9 cellular contexts compared by ENCODE assay signal in genomic region chr1:46180082-46180616, GRCh38. TPM values are rescaled to one million over a fixed set of nuclear protein-coding genes. Genes with fewer than 3 reads are reported as not detected.
DNase-seq lines count a peak whose midpoint lies in the region; ATAC-seq and TF ChIP-seq lines count a peak whose summit lies in the region.
"Had no signal": no experiment of that assay in that cellular context is flagged by ENCODE, and none has a peak within 500 bp of the region (broad histone marks: within the 10 kb centered on the region; RNA-seq: fewer than 3 reads in every experiment).

No MANE protein-coding gene starts in this region.

- DNase-seq in NCI-H1105 treated with DMSO at 0.1 percent for 48 hours (lab: John Stamatoyannopoulos, UW) (peak; percentile 28), NCI-H1105 (lab: John Stamatoyannopoulos, UW) (no peak), NCI-H2107 treated with DMSO at 0.1 percent for 48 hours (lab: John Stamatoyannopoulos, UW; ENCODE audit: unreplicated experiment) (peak; percentile 75), mammary epithelial cell (peak; percentile 85), neuronal stem cell (ENCODE audit: low spot score) (no peak), posterior vena cava (ENCODE audit: low spot score) (no peak)
- DNase-seq in activated T-cell treated with anti-CD3 and anti-CD28 coated beads, Interleukin-2, amount 50 U/mL, for 1 hour = no peak

- H4K8ac ChIP-seq in neuronal stem cell (ENCODE audit: low read depth, low read length) = no peak overlapping the region

- peak overlapping the region; percentile 81 for H3K4me2 ChIP-seq in mammary epithelial cell (ENCODE audit: insufficient read depth, low read depth, low read length)
- H3K4me2 ChIP-seq in neuronal stem cell (ENCODE audit: insufficient read depth, low read length, poor library complexity, severe bottlenecking) = no peak overlapping the region

- H2BK120ac ChIP-seq in neuronal stem cell (ENCODE audit: low read depth, low read length) = no peak overlapping the region

- peak overlapping the region; percentile 10 to 42 (median 36) for H3K4me3 ChIP-seq in mammary epithelial cell (replicated peaks in 1 of 3; ENCODE audit: insufficient read depth in 1 of 3, low read depth in 2 of 3, low read length in 3 of 3)
- no peak overlapping the region for H3K4me3 ChIP-seq in neuronal stem cell (ENCODE audit: low read length in 2 of 2)

- peak overlapping the region; percentile 30 for H2AK5ac ChIP-seq in neuronal stem cell (ENCODE audit: low read depth, low read length)

- no peaks in the 10 kb centered on the region for H4K20me1 ChIP-seq in mammary epithelial cell (ENCODE audit: insufficient read depth, low read length)

- H3K14ac ChIP-seq in neuronal stem cell (ENCODE audit: low read length) = no peak overlapping the region

- ATAC-seq in HG03159 (IDR thresholded peaks at IDR 0.05; ENCODE audit: unreplicated experiment) = no peak

- H3K36me3 ChIP-seq in mammary epithelial cell (ENCODE audit: insufficient read depth, low read length) (peaks cover 3% of the 10 kb centered on the region), neuronal stem cell (replicated peaks in 1 of 2; ENCODE audit: control insufficient read depth in 2 of 2, insufficient read depth in 2 of 2, low read length in 2 of 2) (no peaks in the 10 kb centered on the region)

- H3K23ac ChIP-seq in neuronal stem cell (ENCODE audit: low read depth, low read length, poor library complexity) = no peak overlapping the region

- peaks cover 28% of the 10 kb centered on the region for H3K79me2 ChIP-seq in mammary epithelial cell (ENCODE audit: insufficient read depth, low read length)

- peak; percentile 42 to 68 for TF ChIP-seq CTCF in mammary epithelial cell (conservative IDR thresholded peaks at IDR 0.05 in 1 of 2, IDR thresholded peaks at IDR 0.05 in 1 of 2; ENCODE audit: extremely low read depth in 1 of 2, insufficient read depth in 1 of 2, low read depth in 1 of 2, low read length in 2 of 2)

- H3K4ac ChIP-seq in neuronal stem cell (ENCODE audit: low read length) = no peak overlapping the region

- H3K4me1 ChIP-seq in mammary epithelial cell (ENCODE audit: insufficient read depth, low read length) = peaks cover 56% of the 10 kb centered on the region
- peaks cover 2 to 10% of the 10 kb centered on the region in 2 donors for H3K4me1 ChIP-seq in neuronal stem cell (ENCODE audit: control insufficient read depth in 2 of 2, insufficient read depth in 1 of 2, low read depth in 1 of 2, low read length in 2 of 2)

- H2BK5ac ChIP-seq in neuronal stem cell (ENCODE audit: low read length) = no peak overlapping the region

- WGBS in mammary epithelial cell (ENCODE audit: low coverage, missing lambda C conversion rate) = 6% methylated on average over 11 of the region's 12 CpGs
- no CpG with 5 or more reads among the region's 12 CpGs for WGBS in neuronal stem cell (ENCODE audit: extremely low coverage in 2 of 2, insufficient read length in 2 of 2, insufficient replicate concordance in 1 of 2), 2 donors

- H3K27ac ChIP-seq in mammary epithelial cell (ENCODE audit: insufficient read depth, low read depth, low read length) (peak overlapping the region; percentile 79), neuronal stem cell (replicated peaks; ENCODE audit: low read length) (no peak overlapping the region)

- no peak overlapping the region for H4K91ac ChIP-seq in neuronal stem cell (ENCODE audit: low read depth, low read length, poor library complexity)

- dilution Hi-C loops in mammary epithelial cell (cut with HindIII; ENCODE audit: low sequenced_read_pairs) = loop anchor here (5.0 kb wide), 1 partner anchor 63 kb away; no protein-coding TSS in a partner anchor

- peak overlapping the region; percentile 64 for H2AFZ ChIP-seq in mammary epithelial cell (ENCODE audit: low read depth, low read length)
- H2AFZ ChIP-seq in neuronal stem cell (ENCODE audit: low read length) = no peak overlapping the region

- no peak overlapping the region for H2BK12ac ChIP-seq in neuronal stem cell (ENCODE audit: low read length)

- H3K27me3 ChIP-seq in mammary epithelial cell (ENCODE audit: insufficient read depth, low read length) (no peaks in the 10 kb centered on the region), neuronal stem cell (ENCODE audit: control insufficient read depth in 3 of 3, insufficient read depth in 3 of 3, low read depth in 1 of 3, low read length in 3 of 3) (no peaks in the 10 kb centered on the region)

- no peaks in the 10 kb centered on the region for H3K9me3 ChIP-seq in mammary epithelial cell (replicated peaks; ENCODE audit: insufficient read depth, low read length)
- H3K9me3 ChIP-seq in neuronal stem cell (replicated peaks in 1 of 2; ENCODE audit: control insufficient read depth in 2 of 2, insufficient read depth in 1 of 2, low read depth in 1 of 2, low read length in 2 of 2) = no peaks in the 10 kb centered on the region

- H3K18ac ChIP-seq in neuronal stem cell (ENCODE audit: low read length) = no peak overlapping the region

- peak overlapping the region; percentile 68 for H3K9ac ChIP-seq in mammary epithelial cell (ENCODE audit: insufficient read depth, low read length)
- no peak overlapping the region for H3K9ac ChIP-seq in neuronal stem cell (ENCODE audit: low read depth, low read length, poor library complexity)

- no peaks in the 10 kb centered on the region for H3K79me1 ChIP-seq in neuronal stem cell (ENCODE audit: low read depth, low read length)

- intact Hi-C loops in mammary epithelial cell (cut with micrococcal nuclease) (loop anchor here (1.0 to 5.0 kb wide), 5 partner anchors 38 to 493 kb away; partner anchors contain the start of genes GPBP1L1, LRRC41, TMEM69 and UQCRH), posterior vena cava (cut with DNase I) (loop anchor here in 1 of 2 donors (2.0 kb wide), 1 partner anchor 143 kb away; no protein-coding TSS in a partner anchor)

- CTCF ChIA-PET in mammary epithelial cell (lab: Charles Lee; ENCODE audit: low non-redundant PET) = interaction anchor here (0.5 to 1.8 kb wide), 6 partner anchors 17 to 270 kb away, joined by 3 to 13 read pairs (median 6); no protein-coding TSS in a partner anchor

- in situ Hi-C loops in mammary epithelial cell (cut with MboI; ENCODE audit: low sequenced_read_pairs in 2 of 2) = loop anchor here in 1 of 2 donors (5.0 to 25.0 kb wide), 2 partner anchors 42 to 493 kb away; partner anchors contain the start of genes GPBP1L1 and TMEM69

- no TSS peak for BruUV-seq in mammary epithelial cell (replicated peaks; lab: Mats Ljungman, UMichigan)

- H2BK15ac ChIP-seq in neuronal stem cell (ENCODE audit: low read length) = no peak overlapping the region

RNA-seq across cellular contexts. Expression of gene P3R3URF, which starts 3.9 kb away (rescaled TPM):
- total RNA-seq in mammary epithelial cell (not detected), posterior vena cava (not detected)
- not detected for polyA plus RNA-seq in mammary epithelial cell
- not detected for polyA minus RNA-seq in mammary epithelial cell
- not detected for polyA plus RNA-seq in neuronal stem cell (2013, experiment 1 of 2)
- polyA plus RNA-seq in neuronal stem cell (2013, experiment 2 of 2) = not detected
- total RNA-seq: subcutaneous adipose tissue had no signal

RNA-seq across cellular contexts. Expression of gene TSPAN1, which starts 5.3 kb away (rescaled TPM):
- 100 to 1,000 TPM; 116 to 277 TPM for total RNA-seq in mammary epithelial cell
- 510 TPM for polyA plus RNA-seq in mammary epithelial cell
- polyA minus RNA-seq in mammary epithelial cell = 362 TPM
- not detected for polyA plus RNA-seq in neuronal stem cell (2013, experiment 1 of 2)
- polyA plus RNA-seq in neuronal stem cell (2013, experiment 2 of 2) = not detected
- 1 to 10 TPM; 1.3 to 1.6 TPM for total RNA-seq in posterior vena cava

RNA-seq across cellular contexts. Expression of gene POMGNT1, which starts 18.1 kb away (rescaled TPM):
- total RNA-seq in mammary epithelial cell = 100 to 1,000 TPM in 1 of 2 donors, 10 to 100 TPM in 1; 92.5 to 144 TPM
- 73.1 TPM for polyA plus RNA-seq in mammary epithelial cell
- 55.2 TPM for polyA minus RNA-seq in mammary epithelial cell
- 61.7 TPM for polyA plus RNA-seq in neuronal stem cell (2013, experiment 1 of 2)
- 64.1 TPM for polyA plus RNA-seq in neuronal stem cell (2013, experiment 2 of 2)
- 10 to 100 TPM; 37.8 to 49.7 TPM for total RNA-seq in posterior vena cava

RNA-seq across cellular contexts. Expression of gene LURAP1, which starts 23.0 kb away (rescaled TPM):
- total RNA-seq in mammary epithelial cell (10 to 100 TPM in 1 of 2 donors, 1 to 10 TPM in 1; 8.8 to 13.8 TPM), posterior vena cava (1 to 10 TPM; 6.7 to 8.3 TPM)
- polyA plus RNA-seq in mammary epithelial cell = 5.4 TPM
- polyA minus RNA-seq in mammary epithelial cell = 12.4 TPM
- 2.2 TPM for polyA plus RNA-seq in neuronal stem cell (2013, experiment 1 of 2)
- polyA plus RNA-seq in neuronal stem cell (2013, experiment 2 of 2) = 2.5 TPM

RNA-seq across cellular contexts. Expression of gene PIK3R3, which starts 47.7 kb away (rescaled TPM):
- 10 to 100 TPM; 12.8 to 13.8 TPM for total RNA-seq in mammary epithelial cell
- polyA plus RNA-seq in mammary epithelial cell = 7.3 TPM
- polyA minus RNA-seq in mammary epithelial cell = 15.3 TPM
- 39.4 TPM for polyA plus RNA-seq in neuronal stem cell (2013, experiment 1 of 2)
- polyA plus RNA-seq in neuronal stem cell (2013, experiment 2 of 2) = 39.9 TPM
- total RNA-seq in posterior vena cava = 10 to 100 TPM; 26.0 to 39.7 TPM

Comparison
In these comparisons a context has a peak if more than half of its experiments do, and no peak if none do; other contexts are left out.
1. DNase-seq: peak in NCI-H1105 treated with DMSO at 0.1 percent for 48 hours (single experiment), NCI-H2107 treated with DMSO at 0.1 percent for 48 hours (single experiment) and mammary epithelial cell (single experiment); none in NCI-H1105 (single experiment), neuronal stem cell (single experiment), activated T-cell treated with anti-CD3 and anti-CD28 coated beads, Interleukin-2, amount 50 U/mL, for 1 hour (single experiment) and posterior vena cava (single experiment).
2. H3K4me3 ChIP-seq: peak in mammary epithelial cell (3 of 3); none in neuronal stem cell (0 of 2).
3. RNA of gene TSPAN1, which starts 5.3 kb away (total RNA-seq): 116 to 277 TPM in mammary epithelial cell; 1.3 to 1.6 TPM in posterior vena cava; every median in the first group is over 10 times any median in the second.